ENCODE assay signal across 23 cellular contexts in genomic region chr9:115126406-115126805, GRCh38. TPM values are rescaled to one million over a fixed set of nuclear protein-coding genes. Genes with fewer than 3 reads are reported as not detected.
DNase-seq lines count a peak whose midpoint lies in the region; FAIRE-seq and TF ChIP-seq lines count a peak whose summit lies in the region.
"Had no signal": no experiment of that assay in that cellular context is flagged by ENCODE, and none has a peak within 500 bp of the region (broad histone marks: within the 10 kb centered on the region; RNA-seq: fewer than 3 reads in every experiment).

No MANE protein-coding gene starts in this region.

- no peaks in the 10 kb centered on the region for H3K27me3 ChIP-seq in A673 (replicated peaks; ENCODE audit: insufficient read depth, low read depth, low read length, poor library complexity)
- no peaks in the 10 kb centered on the region for H3K27me3 ChIP-seq in astrocyte (ENCODE audit: insufficient read depth, low read length)
- H3K27me3 ChIP-seq: BLaER1 treated with 17β-estradiol and CSF1 and Interleukin-3, amounts not matched to agents 10 nM and 100 nM had no signal

- peaks cover 2% of the 10 kb centered on the region for H3K36me3 Mint-ChIP-seq in astrocyte (ENCODE audit: low read depth, unreplicated experiment)
- no peaks in the 10 kb centered on the region for H3K36me3 Mint-ChIP-seq in endothelial cell (ENCODE audit: low read depth, unreplicated experiment)

- no peaks in the 10 kb centered on the region for H4K20me1 ChIP-seq in astrocyte (ENCODE audit: insufficient read depth, low read length)
- H4K20me1 ChIP-seq: BLaER1 treated with 17β-estradiol and CSF1 and Interleukin-3, amounts not matched to agents 10 nM and 100 nM had no signal

- no TSS peak for BruUV-seq in A673 (replicated peaks; lab: Mats Ljungman, UMichigan)

- H3K27ac Mint-ChIP-seq in astrocyte (ENCODE audit: unreplicated experiment), result peak overlapping the region; percentile 58
- H3K27ac Mint-ChIP-seq in endothelial cell (ENCODE audit: unreplicated experiment), result no peak overlapping the region

- H3K36me3 ChIP-seq in A673 (ENCODE audit: insufficient read depth, low read length, poor library complexity, severe bottlenecking), result no peaks in the 10 kb centered on the region
- no peaks in the 10 kb centered on the region for H3K36me3 ChIP-seq in astrocyte (ENCODE audit: insufficient read depth, low read length)
- no peaks in the 10 kb centered on the region for H3K36me3 ChIP-seq in mesodermal cell (ENCODE audit: control insufficient read depth, insufficient read depth, low read length)
- H3K36me3 ChIP-seq: BLaER1 treated with 17β-estradiol and CSF1 and Interleukin-3, amounts not matched to agents 10 nM and 100 nM had no signal

- no peak overlapping the region for H3K4me2 ChIP-seq in astrocyte (ENCODE audit: low read length)
- H3K4me2 ChIP-seq: A549 had no signal

- WGBS in mesodermal cell (ENCODE audit: insufficient coverage in 2 of 2), 2 experiments, result 40 to 70% methylated on average over 1 to 2 of the region's 2 CpGs

- peak overlapping the region; percentile 20 for H3K27ac ChIP-seq in A673 (ENCODE audit: low read depth, low read length, poor library complexity, severe bottlenecking)
- H3K27ac ChIP-seq in astrocyte (ENCODE audit: low read depth, low read length), result no peak overlapping the region
- peak overlapping the region; percentile 61 for H3K27ac ChIP-seq in mesodermal cell (ENCODE audit: low read depth, low read length, severe bottlenecking)
- H3K27ac ChIP-seq: A549; BLaER1 treated with 17β-estradiol and CSF1 and Interleukin-3, amounts not matched to agents 10 nM and 100 nM had no signal

- CTCF ChIA-PET in A673 (lab: Charles Lee), result no interaction called here

- H3K9ac ChIP-seq in astrocyte (ENCODE audit: low read length), result no peak overlapping the region
- H3K9ac ChIP-seq: BLaER1 treated with 17β-estradiol and CSF1 and Interleukin-3, amounts not matched to agents 10 nM and 100 nM had no signal

- no peak for TF ChIP-seq EP300 in Ishikawa (IDR thresholded peaks at IDR 0.05; ENCODE audit: borderline replicate concordance)

- FAIRE-seq in astrocyte (lab: Jason Lieb, UNC), result no peak
- FAIRE-seq: A549, D721Med, GM12878, K562 had no signal

- no peak overlapping the region for H3K4me3 ChIP-seq in A673 (ENCODE audit: low read depth, low read length, poor library complexity, severe bottlenecking)
- H3K4me3 ChIP-seq in astrocyte (ENCODE audit: insufficient read depth, low read depth, low read length), result no peak overlapping the region
- H3K4me3 ChIP-seq in mesodermal cell (ENCODE audit: extremely low read depth, insufficient read depth, low read length, poor library complexity, severe bottlenecking), result no peak overlapping the region
- H3K4me3 ChIP-seq: A549; BLaER1 treated with 17β-estradiol and CSF1 and Interleukin-3, amounts not matched to agents 10 nM and 100 nM; GM12878; K562 had no signal

- H3K4me3 Mint-ChIP-seq in astrocyte (ENCODE audit: unreplicated experiment), result no peak overlapping the region
- no peak overlapping the region for H3K4me3 Mint-ChIP-seq in endothelial cell (ENCODE audit: unreplicated experiment)

- H2AFZ ChIP-seq in astrocyte (ENCODE audit: low read depth, low read length), result no peak overlapping the region

- peaks cover 5% of the 10 kb centered on the region for H3K9me3 Mint-ChIP-seq in astrocyte (ENCODE audit: unreplicated experiment)
- no peaks in the 10 kb centered on the region for H3K9me3 Mint-ChIP-seq in endothelial cell (ENCODE audit: unreplicated experiment)

- POLR2A ChIA-PET in A673 (lab: Charles Lee; ENCODE audit: low non-redundant PET), result no interaction called here

- intact Hi-C loops in A673 (cut with micrococcal nuclease; ENCODE audit: unreplicated experiment), result no loop called here
- intact Hi-C loops in posterior cingulate gyrus (cut with DNase I), result no loop called here

- H3K79me2 ChIP-seq in astrocyte (ENCODE audit: insufficient read depth, low read length), result no peaks in the 10 kb centered on the region

- H3K9me3 ChIP-seq in A673 (ENCODE audit: low read depth, low read length, poor library complexity, severe bottlenecking), result peaks cover 9% of the 10 kb centered on the region
- no peaks in the 10 kb centered on the region for H3K9me3 ChIP-seq in astrocyte (ENCODE audit: insufficient read depth, low read depth, low read length)
- peaks cover 12% of the 10 kb centered on the region for H3K9me3 ChIP-seq in mesodermal cell (ENCODE audit: control insufficient read depth, low read length)
- H3K9me3 ChIP-seq: A549 had no signal

- H3K4me1 Mint-ChIP-seq in astrocyte (ENCODE audit: low read depth, unreplicated experiment) (peaks cover 25% of the 10 kb centered on the region), endothelial cell (ENCODE audit: unreplicated experiment) (peaks cover 2% of the 10 kb centered on the region)

- peaks cover 14% of the 10 kb centered on the region for H3K4me1 ChIP-seq in A673 (ENCODE audit: insufficient read depth, low read length, poor library complexity, severe bottlenecking)
- H3K4me1 ChIP-seq in astrocyte (ENCODE audit: insufficient read depth, low read length), result peaks cover 17% of the 10 kb centered on the region
- peaks cover 10% of the 10 kb centered on the region for H3K4me1 ChIP-seq in mesodermal cell (ENCODE audit: control insufficient read depth, insufficient read depth, low read length, poor library complexity, severe bottlenecking)
- H3K4me1 ChIP-seq: A549 had no signal

- DNase-seq in A673 (ENCODE audit: low spot score) (no peak), astrocyte (ENCODE audit: low read depth) (no peak), posterior cingulate gyrus (no peak), AML-193 (lab: John Stamatoyannopoulos, UW) (no peak), endothelial cell (ENCODE audit: low spot score) (no peak), NCI-H526 (lab: John Stamatoyannopoulos, UW) (no peak)
- DNase-seq: DMS79 treated with DMSO at 0.1 percent for 48 hours; GDM1; NCI-H1105; NCI-H1694; NCI-H2081 treated with DMSO at 0.1 percent for 48 hours; NCI-H748 treated with DMSO at 0.1 percent for 48 hours; NK-92 treated with Interleukin-12 subunit alpha and Interleukin-12 subunit beta, amount 100 ng/mL, for 24 hours; SHP77 treated with DMSO at 0.1 percent for 48 hours had no signal

- TF ChIP-seq RAD21 in Ishikawa (IDR thresholded peaks at IDR 0.05; ENCODE audit: low read depth), result no peak

- no peaks in the 10 kb centered on the region for H3K27me3 Mint-ChIP-seq in astrocyte (ENCODE audit: low read depth, unreplicated experiment)
- H3K27me3 Mint-ChIP-seq in endothelial cell (ENCODE audit: unreplicated experiment), result peaks cover 2% of the 10 kb centered on the region

- no peak for TF ChIP-seq CTCF in A673 (conservative IDR thresholded peaks at IDR 0.05; ENCODE audit: low read depth, low read length)
- no peak for TF ChIP-seq CTCF in astrocyte (IDR thresholded peaks at IDR 0.05; ENCODE audit: insufficient read depth, low read depth, low read length)
- no peak for TF ChIP-seq CTCF in endothelial cell (IDR thresholded peaks at IDR 0.05; ENCODE audit: unreplicated experiment)

TF ChIP-seq in Ishikawa, 13 proteins besides CTCF, POLR2A, EP300 and RAD21:
- TF ChIP-seq TEAD4 (IDR thresholded peaks at IDR 0.05) (peak; percentile 60), ZBTB7A (IDR thresholded peaks at IDR 0.05; ENCODE audit: low read depth) (no peak), EGR1 (IDR thresholded peaks at IDR 0.05) (no peak)

RNA-seq across cellular contexts. Expression of gene TNC, which starts 8.4 kb away (rescaled TPM):
- 202 and 206 TPM in 2 replicates for total RNA-seq in A673 (2021)
- 747 and 1,099 TPM in 2 replicates for total RNA-seq in astrocyte
- polyA plus RNA-seq in mesodermal cell (2013, experiment 1 of 2), result 124 TPM
- 75.0 TPM for polyA plus RNA-seq in mesodermal cell (2013, experiment 2 of 2)
- total RNA-seq in endothelial cell (ENCODE audit: unreplicated experiment), result 10.1 TPM
- total RNA-seq: NCI-H460, OCI-LY7 had no signal
- polyA plus RNA-seq: K562 had no signal

Comparison
In these comparisons a context has a peak if more than half of its experiments do, and no peak if none do; other contexts are left out.
1. RNA of gene TNC, which starts 8.4 kb away (total RNA-seq): 747 to 1,099 TPM in astrocyte and 202 to 206 TPM in A673; 10.1 TPM in endothelial cell (single experiment); every median in the first group is over 10 times any median in the second.